In the genomic region with DNA sequence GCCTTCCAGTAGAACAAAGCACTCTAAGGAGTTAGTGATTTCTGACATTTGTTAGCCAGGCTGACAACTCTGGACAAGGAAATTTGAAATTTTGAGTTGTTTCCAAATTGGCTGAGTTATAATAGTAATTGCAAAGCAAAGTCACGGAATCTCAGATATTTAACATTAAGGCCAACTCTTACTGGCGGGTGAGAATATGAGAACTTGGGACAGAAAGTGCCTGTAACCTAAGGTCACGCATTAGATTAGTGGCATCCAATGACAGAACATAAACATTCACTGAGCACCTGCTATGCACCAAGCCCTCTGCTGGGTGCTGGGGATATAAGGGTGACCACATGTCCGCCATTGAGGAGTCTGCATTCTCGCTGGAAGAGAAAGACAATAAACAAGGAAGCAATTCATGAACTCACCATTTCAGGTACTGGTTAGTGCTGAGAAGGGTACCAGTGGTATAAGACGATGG, we compare ENCODE assay signal across 16 cellular contexts. TPM values are rescaled to one million over a fixed set of nuclear protein-coding genes. Genes with fewer than 3 reads are reported as not detected.
"Had no signal": no experiment of that assay in that cellular context is flagged by ENCODE, and none has a peak within 500 bp of the region (broad histone marks: within the 10 kb centered on the region; RNA-seq: fewer than 3 reads in every experiment).

No MANE protein-coding gene starts in this region.

- H3K27ac ChIP-seq: brain microvascular endothelial cell, prostate gland, right lobe of liver, uterus had no signal

- DNase-seq: activated CD4-positive, alpha-beta memory T cell treated with anti-CD3 and anti-CD28 coated beads for 36 hours; activated CD4-positive, alpha-beta T cell treated with anti-CD3 and anti-CD28 coated beads for 36 hours; activated T-cell treated with anti-CD3 and anti-CD28 coated beads for 4 hours; brain microvascular endothelial cell; effector CD4-positive, alpha-beta T cell; naive B cell; right lobe of liver; spleen; stimulated activated naive B cell treated with anti-CD40 and anti-IgM and Interleukin-4, amounts not matched to agents 10 μg/mL and 1 μg/mL and 100 μg/mL, for 72 hours; SW 1271; T-helper 2 cell had no signal

- H3K27me3 ChIP-seq: brain microvascular endothelial cell, right lobe of liver, spleen, tibial nerve, uterus had no signal

- H3K36me3 ChIP-seq: brain microvascular endothelial cell, prostate gland, right lobe of liver, spleen, tibial nerve, uterus had no signal

- H3K4me1 ChIP-seq: prostate gland, right lobe of liver, uterus had no signal

- H3K4me3 ChIP-seq: prostate gland, right lobe of liver, spleen, tibial nerve, uterus had no signal

- ATAC-seq: activated CD4-positive, alpha-beta T cell treated with anti-CD3 and anti-CD28 coated beads for 36 hours; esophagus mucosa; stimulated activated naive B cell treated with anti-CD40 and anti-IgM and Interleukin-4, amounts not matched to agents 10 μg/mL and 1 μg/mL and 100 μg/mL, for 72 hours had no signal

- H3K9me3 ChIP-seq: prostate gland, right lobe of liver, uterus had no signal

RNA-seq across cellular contexts. Expression of a gene that starts 45.5 kb away (rescaled TPM):
- total RNA-seq: SK-MEL-5 had no signal
